ENCODE assay signal across 32 cellular contexts in the genomic region with DNA sequence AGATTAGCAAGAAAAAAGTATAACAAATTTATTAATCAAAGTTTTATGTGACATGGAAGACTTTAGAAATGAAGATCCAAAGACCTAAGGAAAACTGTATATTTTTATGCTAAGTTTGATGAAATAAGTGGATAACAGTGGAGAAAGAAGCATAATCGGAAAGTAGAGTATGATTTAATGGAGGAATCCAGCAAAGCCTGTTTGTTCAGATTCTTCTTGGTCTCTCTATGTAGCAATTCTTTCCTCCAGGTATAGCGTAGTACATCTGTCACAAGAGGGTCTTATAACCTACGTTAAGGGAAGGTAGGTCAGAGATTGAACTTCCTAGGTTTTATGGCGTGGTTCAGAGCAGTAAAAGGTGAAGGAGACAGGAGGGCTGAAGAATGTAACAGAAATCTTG.
"Had no signal": no experiment of that assay in that cellular context is flagged by ENCODE, and none has a peak within 500 bp of the region (broad histone marks: within the 10 kb centered on the region; RNA-seq: fewer than 3 reads in every experiment).

No MANE protein-coding gene starts in this region.

- FAIRE-seq: astrocyte, endometrium, endothelial cell of umbilical vein, frontal cortex, TTC549 had no signal

- H3K9me3 ChIP-seq: colonic mucosa had no signal

- H3K4me1 ChIP-seq: colonic mucosa had no signal

- H3K27ac ChIP-seq: brain microvascular endothelial cell, colonic mucosa, VCaP had no signal

- H3K27me3 ChIP-seq: brain microvascular endothelial cell, colonic mucosa had no signal

- H3K36me3 ChIP-seq: brain microvascular endothelial cell, colonic mucosa had no signal

- H3K4me3 Mint-ChIP-seq: activated CD4-positive, alpha-beta memory T cell treated with anti-CD3 and anti-CD28 coated beads, Interleukin-2, amount 10 ng/mL, durations not matched to agents 7 days and 5 days; activated CD4-positive, alpha-beta T cell treated with anti-CD3 and anti-CD28 coated beads, Interleukin-2, amount 10 ng/mL, durations not matched to agents 7 days and 5 days; activated naive CD8-positive, alpha-beta T cell; activated T-cell treated with anti-CD3 and anti-CD28 coated beads, Interleukin-2, amount 50 U/mL, for 4 hours; activated T-helper 17 cell treated with anti-CD3 and anti-CD28 coated beads, Interleukin-2, amount 50 U/mL, for 72 hours; WTC11 had no signal

- H3K27me3 Mint-ChIP-seq: activated CD4-positive, alpha-beta memory T cell treated with anti-CD3 and anti-CD28 coated beads, Interleukin-2, amount 10 ng/mL, durations not matched to agents 7 days and 5 days; activated CD4-positive, alpha-beta T cell treated with anti-CD3 and anti-CD28 coated beads, Interleukin-2, amount 10 ng/mL, durations not matched to agents 7 days and 5 days; activated naive CD8-positive, alpha-beta T cell; activated T-helper 17 cell treated with anti-CD3 and anti-CD28 coated beads, Interleukin-2, amount 50 U/mL, for 72 hours had no signal

- H3K9me3 Mint-ChIP-seq: WTC11 had no signal

- H3K4me3 ChIP-seq: colonic mucosa had no signal

- H3K4me1 Mint-ChIP-seq: activated CD4-positive, alpha-beta memory T cell treated with anti-CD3 and anti-CD28 coated beads, Interleukin-2, amount 10 ng/mL, durations not matched to agents 7 days and 5 days; activated CD4-positive, alpha-beta T cell treated with anti-CD3 and anti-CD28 coated beads, Interleukin-2, amount 10 ng/mL, durations not matched to agents 7 days and 5 days; activated T-helper 17 cell treated with anti-CD3 and anti-CD28 coated beads, Interleukin-2, amount 50 U/mL, for 72 hours had no signal

- H3K36me3 Mint-ChIP-seq: activated naive CD8-positive, alpha-beta T cell; WTC11 had no signal

- H3K27ac Mint-ChIP-seq: activated CD4-positive, alpha-beta memory T cell treated with anti-CD3 and anti-CD28 coated beads, Interleukin-2, amount 10 ng/mL, durations not matched to agents 7 days and 5 days; activated CD4-positive, alpha-beta T cell treated with anti-CD3 and anti-CD28 coated beads, Interleukin-2, amount 10 ng/mL, durations not matched to agents 7 days and 5 days; activated naive CD8-positive, alpha-beta T cell; activated T-helper 17 cell treated with anti-CD3 and anti-CD28 coated beads, Interleukin-2, amount 50 U/mL, for 72 hours; WTC11 had no signal

- DNase-seq: activated CD4-positive, alpha-beta memory T cell treated with anti-CD3 and anti-CD28 coated beads, Interleukin-2, amount 10 ng/mL, durations not matched to agents 7 days and 5 days; activated CD4-positive, alpha-beta T cell treated with anti-CD3 and anti-CD28 coated beads for 1 hour; activated CD4-positive, alpha-beta T cell treated with anti-CD3 and anti-CD28 coated beads for 4 hours; activated CD4-positive, alpha-beta T cell treated with anti-CD3 and anti-CD28 coated beads, Interleukin-2, amount 10 ng/mL, durations not matched to agents 7 days and 5 days; activated CD4-positive, alpha-beta T cell treated with anti-CD3 and anti-CD28 coated beads, Interleukin-2, amount 50 U/mL, for 4 hours; activated CD8-positive, alpha-beta memory T cell treated with anti-CD3 and anti-CD28 coated beads, Interleukin-2, amount 50 U/mL, for 48 hours; activated effector memory CD4-positive, alpha-beta T cell treated with Interleukin-2 at 50 U/mL for 16 hours; activated gamma-delta T cell treated with Interleukin-2 at 50 U/mL for 16 hours; activated naive CD4-positive, alpha-beta T cell treated with anti-CD3 and anti-CD28 coated beads, Interleukin-2, amount 50 U/mL, for 16 hours; activated naive CD4-positive, alpha-beta T cell treated with Interleukin-2 at 50 U/mL for 16 hours; activated T-cell treated with anti-CD3 and anti-CD28 coated beads for 4 hours; activated T-cell treated with anti-CD3 and anti-CD28 coated beads, Interleukin-2, amount 50 U/mL, for 4 hours; amniotic stem cell; anterior cingulate cortex; brain microvascular endothelial cell; caudate nucleus; cerebellar nuclear complex; colonic mucosa; effector CD8-positive, alpha-beta T cell; foreskin fibroblast; head of caudate nucleus; T-helper 2 cell had no signal

- ATAC-seq: activated T-cell treated with anti-CD3 and anti-CD28 coated beads, Interleukin-2, amount 50 U/mL, for 4 hours; activated T-helper 17 cell treated with anti-CD3 and anti-CD28 coated beads, Interleukin-2, amount 50 U/mL, for 72 hours; esophagus mucosa; WTC11 had no signal
